In genomic region chr6:14549319-14549770, GRCh38 we compare ENCODE assay signal across 15 cellular contexts.
DNase-seq lines count a peak whose midpoint lies in the region; TF ChIP-seq lines count a peak whose summit lies in the region.
"Had no signal": no experiment of that assay in that cellular context is flagged by ENCODE, and none has a peak within 500 bp of the region (broad histone marks: within the 10 kb centered on the region; RNA-seq: fewer than 3 reads in every experiment).

No MANE protein-coding gene starts in this region.

- H3K79me2 ChIP-seq in DOHH2 (ENCODE audit: control insufficient read depth, low read length), result no peaks in the 10 kb centered on the region
- no peaks in the 10 kb centered on the region for H3K79me2 ChIP-seq in neural cell (replicated peaks; ENCODE audit: insufficient read depth, low read length)

- TF ChIP-seq CTCF in DOHH2 (IDR thresholded peaks at IDR 0.05; ENCODE audit: low read depth, low read length, poor library complexity, severe bottlenecking) (no peak), Peyer's patch (IDR thresholded peaks at IDR 0.05) (peak in 3 of 6 experiments; percentile 5 to 19 (median 11)), neural cell (IDR thresholded peaks at IDR 0.05; ENCODE audit: poor library complexity, severe bottlenecking) (no peak), RWPE1 (conservative IDR thresholded peaks at IDR 0.05; ENCODE audit: low read depth) (no peak), GM10266 (IDR thresholded peaks at IDR 0.05; ENCODE audit: control insufficient read depth, insufficient read depth, low read depth, missing control alignments) (no peak)

- H3K27ac ChIP-seq in DOHH2 (ENCODE audit: low read depth, low read length), result no peak overlapping the region
- H3K27ac ChIP-seq in Peyer's patch, result peak overlapping the region in 3 of 4 donors; percentile 72 to 96 (median 93)
- peak overlapping the region; percentile 86 for H3K27ac ChIP-seq in neural cell (ENCODE audit: low read length)
- H3K27ac ChIP-seq in RWPE1, result no peak overlapping the region
- H3K27ac ChIP-seq: gastroesophageal sphincter, skin epidermis had no signal

- TF ChIP-seq EP300 in neural cell (conservative IDR thresholded peaks at IDR 0.05; ENCODE audit: poor library complexity, severe bottlenecking), result peak; percentile 93

- peak; percentile 90 for DNase-seq in NCI-H187 treated with DMSO at 0.1 percent for 48 hours (lab: John Stamatoyannopoulos, UW)
- peak in 2 of 3 donors; percentile 80 to 85 for DNase-seq in Peyer's patch
- no peak for DNase-seq in NOMO-1 treated with DMSO at 0.1 percent for 48 hours (lab: John Stamatoyannopoulos, UW; ENCODE audit: unreplicated experiment)
- DNase-seq in RWPE1 (ENCODE audit: low spot score), result no peak
- DNase-seq in activated T-cell treated with anti-CD3 and anti-CD28 coated beads, Interleukin-2, amount 50 U/mL, for 48 hours, result no peak
- DNase-seq in GM10266 (ENCODE audit: extremely low spot score), result no peak
- DNase-seq: activated naive CD4-positive, alpha-beta T cell treated with Interleukin-2 at 50 U/mL for 16 hours; GDM1; kidney; naive thymus-derived CD8-positive, alpha-beta T cell; T-helper 9 cell had no signal

- H3K36me3 ChIP-seq in DOHH2 (ENCODE audit: control insufficient read depth, low read length), result no peaks in the 10 kb centered on the region
- no peaks in the 10 kb centered on the region for H3K36me3 ChIP-seq in Peyer's patch
- H3K36me3 ChIP-seq in neural cell (ENCODE audit: insufficient read depth, low read length), result no peaks in the 10 kb centered on the region
- H3K36me3 ChIP-seq: gastroesophageal sphincter had no signal

- TF ChIP-seq RAD21 in neural cell (conservative IDR thresholded peaks at IDR 0.05), result peak; percentile 56

- POLR2A ChIA-PET in RWPE1 (lab: Yijun Ruan, JAX; ENCODE audit: low non-redundant PET), result no interaction called here

- peak overlapping the region; percentile 42 for H2AFZ ChIP-seq in neural cell (ENCODE audit: low read depth, low read length)

- H3K4me2 ChIP-seq in DOHH2 (ENCODE audit: low read length) (peak overlapping the region; percentile 41), neural cell (ENCODE audit: low read length) (peak overlapping the region; percentile 21)

- H3K9me2 ChIP-seq in DOHH2 (replicated peaks; ENCODE audit: control insufficient read depth, low read length) (no peaks in the 10 kb centered on the region), neural cell (ENCODE audit: insufficient read depth, low read length) (no peaks in the 10 kb centered on the region)

- peaks cover 3% of the 10 kb centered on the region; the same call in 1 of the 2 replicates for H3K27me3 ChIP-seq in DOHH2 (ENCODE audit: control insufficient read depth, low read length)
- H3K27me3 ChIP-seq in Peyer's patch, result no peaks in the 10 kb centered on the region
- no peaks in the 10 kb centered on the region for H3K27me3 ChIP-seq in neural cell (ENCODE audit: insufficient read depth, low read depth, low read length)
- H3K27me3 ChIP-seq: gastroesophageal sphincter had no signal

- TF ChIP-seq POLR2A in Peyer's patch (IDR thresholded peaks at IDR 0.05), result peak; percentile 80 to 90

- CTCF ChIA-PET in RWPE1 (lab: Yijun Ruan, JAX), result no interaction called here

- 0 out of 2 replicates have a peak overlapping the region, but pooled peaks have one; percentile 8 for H3K4me3 ChIP-seq in DOHH2 (ENCODE audit: low read length)
- peak overlapping the region in 2 of 4 donors; percentile 35 to 44 for H3K4me3 ChIP-seq in Peyer's patch
- H3K4me3 ChIP-seq in neural cell (ENCODE audit: low read length), result peak overlapping the region; percentile 49
- H3K4me3 ChIP-seq: gastroesophageal sphincter, skin epidermis had no signal

- no peaks in the 10 kb centered on the region for H3K9me3 ChIP-seq in DOHH2 (ENCODE audit: control insufficient read depth, insufficient read depth, low read length)
- no peaks in the 10 kb centered on the region for H3K9me3 ChIP-seq in Peyer's patch
- H3K9me3 ChIP-seq in neural cell (ENCODE audit: low read length), result no peaks in the 10 kb centered on the region
- H3K9me3 ChIP-seq: gastroesophageal sphincter had no signal

- H4K20me1 ChIP-seq in DOHH2 (ENCODE audit: control insufficient read depth, insufficient read depth, low read depth, low read length), result no peaks in the 10 kb centered on the region
- no peaks in the 10 kb centered on the region for H4K20me1 ChIP-seq in neural cell (ENCODE audit: insufficient read depth)

- H3K4me1 ChIP-seq in DOHH2 (ENCODE audit: control insufficient read depth, low read length) (peaks cover 27% of the 10 kb centered on the region), Peyer's patch (peaks cover 0 to 11% (median 0%) of the 10 kb centered on the region in 4 donors)
- H3K4me1 ChIP-seq: gastroesophageal sphincter had no signal

- peak overlapping the region; percentile 52 for H3K9ac ChIP-seq in neural cell (ENCODE audit: low read length)

- no peaks in the 10 kb centered on the region for H3F3A ChIP-seq in DOHH2 (ENCODE audit: control insufficient read depth, insufficient read depth)
- peaks cover 4% of the 10 kb centered on the region for H3F3A ChIP-seq in neural cell (ENCODE audit: insufficient read depth, low read length, poor library complexity, severe bottlenecking)

TF ChIP-seq in neural cell, 6 proteins besides CTCF, POLR2A, EP300 and RAD21:
- TF ChIP-seq MXI1 (conservative IDR thresholded peaks at IDR 0.05; ENCODE audit: poor library complexity, severe bottlenecking), result peak; percentile 56
- TF ChIP-seq SMC3 (conservative IDR thresholded peaks at IDR 0.05; ENCODE audit: poor library complexity), result peak; percentile 56
- TF ChIP-seq REST (IDR thresholded peaks at IDR 0.05; ENCODE audit: borderline replicate concordance), result peak; percentile 74
- no peak for TF ChIP-seq EZH2 (IDR thresholded peaks at IDR 0.05; ENCODE audit: borderline replicate concordance, insufficient read depth, low read length, poor library complexity, severe bottlenecking)
- TF ChIP-seq TAF1 (IDR thresholded peaks at IDR 0.05; ENCODE audit: low read depth), result no peak
- TF ChIP-seq POLR2AphosphoS5 (IDR thresholded peaks at IDR 0.05), result peak; percentile 92

Comparison
In these comparisons a context has a peak if more than half of its experiments do, and no peak if none do; other contexts are left out.
1. H3K27ac ChIP-seq: peak in Peyer's patch (3 of 4) and neural cell (single experiment); none in DOHH2 (single experiment) and RWPE1 (single experiment).
2. DNase-seq: peak in NCI-H187 treated with DMSO at 0.1 percent for 48 hours (single experiment) and Peyer's patch (2 of 3); none in NOMO-1 treated with DMSO at 0.1 percent for 48 hours (single experiment), RWPE1 (single experiment), activated T-cell treated with anti-CD3 and anti-CD28 coated beads, Interleukin-2, amount 50 U/mL, for 48 hours (0 of 2) and GM10266 (single experiment).